ENCODE assay signal across 13 cellular contexts in genomic region chr20:2816583-2817340, GRCh38. TPM values are rescaled to one million over a fixed set of nuclear protein-coding genes. Genes with fewer than 3 reads are reported as not detected.
DNase-seq lines count a peak whose midpoint lies in the region; TF ChIP-seq lines count a peak whose summit lies in the region.
"Had no signal": no experiment of that assay in that cellular context is flagged by ENCODE, and none has a peak within 500 bp of the region (broad histone marks: within the 10 kb centered on the region; RNA-seq: fewer than 3 reads in every experiment).

No MANE protein-coding gene starts in this region.

- H3K4me3 ChIP-seq in MM.1S (ENCODE audit: low read length) (no peak overlapping the region), BE2C (ENCODE audit: low read depth, low read length) (no peak overlapping the region)
- H3K4me3 ChIP-seq: hepatocyte had no signal

- H3K27ac ChIP-seq in MM.1S (ENCODE audit: low read length), result no peak overlapping the region
- H3K27ac ChIP-seq: hepatocyte had no signal

- no peak for DNase-seq in GM10248 (ENCODE audit: extremely low spot score)
- no peak for DNase-seq in MM.1S
- peak; percentile 31 for DNase-seq in kidney tubule cell (ENCODE audit: low spot score)
- no peak for DNase-seq in BE2C
- DNase-seq in NCI-H2081 treated with DMSO at 0.1 percent for 48 hours (lab: John Stamatoyannopoulos, UW), result no peak
- DNase-seq in stimulated activated CD4-positive, alpha-beta T cell treated with anti-CD3 and anti-CD28 coated beads, Interleukin-4, amount 100 ng/mL, for 1 hour, result no peak
- DNase-seq: COR-L47; effector CD8-positive, alpha-beta T cell; GOT3; NCI-H1092 treated with DMSO at 0.1 percent for 48 hours; OCI-M1; stimulated activated CD4-positive, alpha-beta T cell treated with anti-CD3 and anti-CD28 coated beads, Interleukin-12 subunit alpha, Interleukin-12 subunit beta, amount 100 ng/mL, for 4 hours had no signal

- H3K9me2 ChIP-seq in MM.1S (replicated peaks; ENCODE audit: insufficient read depth, low read length), result no peaks in the 10 kb centered on the region

- H3K9me3 ChIP-seq in MM.1S (replicated peaks; ENCODE audit: insufficient read depth, low read length) (no peaks in the 10 kb centered on the region), BE2C (no peaks in the 10 kb centered on the region)

- H3K4me1 ChIP-seq in MM.1S (ENCODE audit: low read length), result no peaks in the 10 kb centered on the region
- H3K4me1 ChIP-seq in BE2C, result no peaks in the 10 kb centered on the region; the same call in 1 of the 2 replicates

- H4K20me1 ChIP-seq in MM.1S (ENCODE audit: insufficient read depth, low read length), result no peaks in the 10 kb centered on the region

- H3K27me3 ChIP-seq in MM.1S (replicated peaks; ENCODE audit: insufficient read depth, low read length), result no peaks in the 10 kb centered on the region
- H3K27me3 ChIP-seq in BE2C, result no peaks in the 10 kb centered on the region

- CTCF ChIA-PET in GM10248 (lab: Yijun Ruan, JAX), result interaction anchor here (0.7 kb wide), 1 partner anchor 17 kb away, joined by 3 read pairs; no protein-coding TSS in a partner anchor

- no peaks in the 10 kb centered on the region for H3F3A ChIP-seq in MM.1S (ENCODE audit: insufficient read depth, low read length)

- H2AFZ ChIP-seq in MM.1S (ENCODE audit: low read length), result no peak overlapping the region
- H2AFZ ChIP-seq: hepatocyte had no signal

- no peak overlapping the region for H3K9ac ChIP-seq in MM.1S (ENCODE audit: low read length)

- H3K79me2 ChIP-seq in MM.1S (ENCODE audit: low read length), result no peaks in the 10 kb centered on the region
- H3K79me2 ChIP-seq: hepatocyte had no signal

- no peaks in the 10 kb centered on the region for H3K36me3 ChIP-seq in MM.1S (replicated peaks; ENCODE audit: insufficient read depth, low read length)
- no peaks in the 10 kb centered on the region for H3K36me3 ChIP-seq in BE2C

- peak; percentile 6 for TF ChIP-seq CTCF in GM10248 (IDR thresholded peaks at IDR 0.05; ENCODE audit: control extremely low read depth, extremely low read depth, low read depth, missing control alignments)
- peak; percentile 11 for TF ChIP-seq CTCF in MM.1S (IDR thresholded peaks at IDR 0.05; ENCODE audit: low read length)
- no peak for TF ChIP-seq CTCF in BE2C (IDR thresholded peaks at IDR 0.05; ENCODE audit: low read depth, low read length)

- H3K4me2 ChIP-seq in MM.1S (ENCODE audit: low read depth, low read length), result no peak overlapping the region
- H3K4me2 ChIP-seq: hepatocyte had no signal

- POLR2A ChIA-PET in GM10248 (lab: Yijun Ruan, JAX), result no interaction called here

RNA-seq across cellular contexts. Expression of gene TMEM239, which starts 0.6 kb away (rescaled TPM):
- not detected for polyA plus RNA-seq in BE2C (2012; ENCODE audit: insufficient read depth, insufficient read length, low read depth)
- polyA plus RNA-seq: hepatocyte had no signal

RNA-seq across cellular contexts. Expression of gene C20orf141, which starts 2.0 kb away (rescaled TPM):
- polyA plus RNA-seq in BE2C (2012; ENCODE audit: insufficient read depth, insufficient read length, low read depth), result not detected
- polyA plus RNA-seq: hepatocyte had no signal

RNA-seq across cellular contexts. Expression of gene CPXM1, which starts 16.3 kb away (rescaled TPM):
- polyA plus RNA-seq in BE2C (2012; ENCODE audit: insufficient read depth, insufficient read length, low read depth), result 15.6 TPM

RNA-seq across cellular contexts. Expression of gene PCED1A, which starts 23.7 kb away (rescaled TPM):
- 24.0 TPM for polyA plus RNA-seq in BE2C (2012; ENCODE audit: insufficient read depth, insufficient read length, low read depth)

RNA-seq across cellular contexts. Expression of gene VPS16, which starts 23.8 kb away (rescaled TPM):
- polyA plus RNA-seq in BE2C (2012; ENCODE audit: insufficient read depth, insufficient read length, low read depth), result 25.7 TPM
